Comparison of ENCODE assay signal across 2 cellular contexts in genomic region chr5:124866355-124867063, GRCh38.
TF ChIP-seq lines count a peak whose summit lies in the region.

No MANE protein-coding gene starts in this region.

TF ChIP-seq in WTC11, 78 proteins besides CTCF, POLR2A, EP300 and RAD21 (continued from another document):
- no peak for TF ChIP-seq E2F4 (CRISPR knock-in tag; IDR thresholded peaks at IDR 0.05; ENCODE audit: borderline replicate concordance, low read depth)
- no peak for TF ChIP-seq ZBTB21 (CRISPR knock-in tag; IDR thresholded peaks at IDR 0.05; ENCODE audit: borderline replicate concordance)
- no peak for TF ChIP-seq HMGXB4 (CRISPR knock-in tag; IDR thresholded peaks at IDR 0.05)
- TF ChIP-seq ERG (CRISPR knock-in tag; IDR thresholded peaks at IDR 0.05): no peak
- no peak for TF ChIP-seq ATF6 (CRISPR knock-in tag; IDR thresholded peaks at IDR 0.05)
- no peak for TF ChIP-seq ATF2 (CRISPR knock-in tag; IDR thresholded peaks at IDR 0.05; ENCODE audit: borderline replicate concordance, low read depth)
- no peak for TF ChIP-seq ZNF263 (CRISPR knock-in tag; IDR thresholded peaks at IDR 0.05; ENCODE audit: low read depth)
- no peak for TF ChIP-seq MXD4 (CRISPR knock-in tag; IDR thresholded peaks at IDR 0.05; ENCODE audit: borderline replicate concordance)
- TF ChIP-seq AR (CRISPR knock-in tag; IDR thresholded peaks at IDR 0.05): no peak
- TF ChIP-seq GABPB1 (CRISPR knock-in tag; IDR thresholded peaks at IDR 0.05): no peak
- TF ChIP-seq NR3C1 (CRISPR knock-in tag; conservative IDR thresholded peaks at IDR 0.05; ENCODE audit: low read depth): no peak
- no peak for TF ChIP-seq MYBL2 (CRISPR knock-in tag; IDR thresholded peaks at IDR 0.05)
- TF ChIP-seq ZNF121 (CRISPR knock-in tag; IDR thresholded peaks at IDR 0.05): no peak
- TF ChIP-seq TCF7 (CRISPR knock-in tag; IDR thresholded peaks at IDR 0.05; ENCODE audit: low read depth): no peak
- TF ChIP-seq ZNF317 (CRISPR knock-in tag; IDR thresholded peaks at IDR 0.05; ENCODE audit: borderline replicate concordance, low read depth): no peak

TF ChIP-seq in HepG2, 621 proteins besides CTCF, POLR2A, EP300 and RAD21 (continued from another document):
- TF ChIP-seq MLX (CRISPR knock-in tag; IDR thresholded peaks at IDR 0.05): no peak
- no peak for TF ChIP-seq ZNF879 (CRISPR knock-in tag; IDR thresholded peaks at IDR 0.05)
- no peak for TF ChIP-seq MED13 (CRISPR knock-in tag; IDR thresholded peaks at IDR 0.05)
- TF ChIP-seq RFX3 (CRISPR knock-in tag; IDR thresholded peaks at IDR 0.05): no peak
- TF ChIP-seq MAZ (IDR thresholded peaks at IDR 0.05; ENCODE audit: borderline replicate concordance, low read depth, low read length): no peak
- no peak for TF ChIP-seq MAZ (CRISPR knock-in tag; IDR thresholded peaks at IDR 0.05; ENCODE audit: low read depth)
- TF ChIP-seq ZNF800 (CRISPR knock-in tag; IDR thresholded peaks at IDR 0.05): no peak
- TF ChIP-seq HNRNPLL (IDR thresholded peaks at IDR 0.05; ENCODE audit: low read depth, low read length, poor library complexity, severe bottlenecking): no peak
- TF ChIP-seq GTF3A (CRISPR knock-in tag; conservative IDR thresholded peaks at IDR 0.05): no peak
- TF ChIP-seq ZNF776 (CRISPR knock-in tag; IDR thresholded peaks at IDR 0.05): no peak
- no peak for TF ChIP-seq JDP2 (CRISPR knock-in tag; IDR thresholded peaks at IDR 0.05; ENCODE audit: borderline replicate concordance)
- no peak for TF ChIP-seq HOXA3 (CRISPR knock-in tag; IDR thresholded peaks at IDR 0.05)
- no peak for TF ChIP-seq TRIM24 (CRISPR knock-in tag; IDR thresholded peaks at IDR 0.05)
- no peak for TF ChIP-seq KDM4B (CRISPR knock-in tag; IDR thresholded peaks at IDR 0.05)
- no peak for TF ChIP-seq ZNF619 (CRISPR knock-in tag; IDR thresholded peaks at IDR 0.05)
- no peak for TF ChIP-seq ZFP90 (CRISPR knock-in tag; IDR thresholded peaks at IDR 0.05; ENCODE audit: borderline replicate concordance)
